In genomic region chr12:57325395-57325794, GRCh38 we compare ENCODE assay signal across 23 cellular contexts.
DNase-seq lines count a peak whose midpoint lies in the region; ATAC-seq, FAIRE-seq and TF ChIP-seq lines count a peak whose summit lies in the region.
"Had no signal": no experiment of that assay in that cellular context is flagged by ENCODE, and none has a peak within 500 bp of the region (broad histone marks: within the 10 kb centered on the region; RNA-seq: fewer than 3 reads in every experiment).

No MANE protein-coding gene starts in this region.

- no peak overlapping the region for H2AFZ ChIP-seq in K562 (ENCODE audit: low read depth, low read length)
- H2AFZ ChIP-seq: GM23248 had no signal

- POLR2A ChIA-PET in CD8-positive, alpha-beta T cell (lab: Charles Lee) = no interaction called here
- POLR2A ChIA-PET in K562 (lab: Yijun Ruan, JAX) = interaction anchor here (1.0 kb wide), 1 partner anchor 8 kb away, joined by 3 read pairs; no protein-coding TSS in a partner anchor

- H3K36me3 ChIP-seq in CD8-positive, alpha-beta T cell (ENCODE audit: insufficient read depth, low read length) = no peaks in the 10 kb centered on the region
- H3K36me3 ChIP-seq in K562 (ENCODE audit: control insufficient read depth, insufficient read depth, low read length) = no peaks in the 10 kb centered on the region
- H3K36me3 ChIP-seq in breast epithelium = no peaks in the 10 kb centered on the region

- no peaks in the 10 kb centered on the region for H3K4me1 ChIP-seq in CD8-positive, alpha-beta T cell (ENCODE audit: insufficient read depth, low read length)
- H3K4me1 ChIP-seq in K562 (replicated peaks in 1 of 2; ENCODE audit: control insufficient read depth in 2 of 2, insufficient read depth in 2 of 2, low read length in 2 of 2) (no peaks in the 10 kb centered on the region), breast epithelium (no peaks in the 10 kb centered on the region)

- DNase-seq in CD8-positive, alpha-beta T cell = no peak
- peak; percentile 4 for DNase-seq in MV-4-11 (lab: John Stamatoyannopoulos, UW)
- peak in 1 of 4 experiments; percentile 15 for DNase-seq in K562 (ENCODE audit: extremely low read depth in 1 of 4, low spot score in 3 of 4)
- no peak for DNase-seq in COR-L47 (lab: John Stamatoyannopoulos, UW)
- DNase-seq in breast epithelium (ENCODE audit: low spot score in 2 of 2) = no peak
- DNase-seq: 8988T; ACHN; AML-193; BE2C; C1 segment of cervical spinal cord; CD4-positive, alpha-beta memory T cell; DMS 273 treated with DMSO at 0.1 percent for 48 hours; DMS79; GF-D8; GM23248; H9; HFFc6 had no signal

- CTCF ChIA-PET in CD8-positive, alpha-beta T cell (lab: Charles Lee) = no interaction called here
- CTCF ChIA-PET in K562 (lab: Yijun Ruan, JAX; ENCODE audit: low intra/inter-chr PET ratio) = no interaction called here

- in situ Hi-C loops in K562 (cut with MboI) = no loop called here

- H3K9me1 ChIP-seq in K562 (ENCODE audit: control insufficient read depth, insufficient read depth, low read length) = no peaks in the 10 kb centered on the region

- TF ChIP-seq RAD21 in K562 (CRISPR knock-in tag; conservative IDR thresholded peaks at IDR 0.05 in 1 of 2, IDR thresholded peaks at IDR 0.05 in 1 of 2) = no peak

- no peak overlapping the region for H3K4me3 Mint-ChIP-seq in CD8-positive, alpha-beta T cell
- H3K4me3 Mint-ChIP-seq: CD4-positive, alpha-beta memory T cell; H9; HFFc6 had no signal

- H3K9me3 Mint-ChIP-seq in CD8-positive, alpha-beta T cell = no peaks in the 10 kb centered on the region
- H3K9me3 Mint-ChIP-seq: CD4-positive, alpha-beta memory T cell; H9; HFFc6 had no signal

- no peaks in the 10 kb centered on the region for H3K9me3 ChIP-seq in CD8-positive, alpha-beta T cell (ENCODE audit: low read length)
- H3K9me3 ChIP-seq in K562 (replicated peaks; ENCODE audit: control insufficient read depth, insufficient read depth, low read depth, low read length) (no peaks in the 10 kb centered on the region), breast epithelium (no peaks in the 10 kb centered on the region)
- H3K9me3 ChIP-seq: A549 had no signal

- FAIRE-seq in K562 (lab: Jason Lieb, UNC) = no peak
- FAIRE-seq: A549, D721Med, GM12891, GM18507 had no signal

- peaks cover 4% of the 10 kb centered on the region for H3K4me1 Mint-ChIP-seq in CD8-positive, alpha-beta T cell (ENCODE audit: low read depth)
- H3K4me1 Mint-ChIP-seq: H9 had no signal

- H3K27me3 Mint-ChIP-seq in CD8-positive, alpha-beta T cell (ENCODE audit: low read depth) = no peaks in the 10 kb centered on the region
- H3K27me3 Mint-ChIP-seq: CD4-positive, alpha-beta memory T cell had no signal

- TF ChIP-seq CTCF in CD8-positive, alpha-beta T cell (IDR thresholded peaks at IDR 0.05) = no peak
- TF ChIP-seq CTCF in K562 (IDR thresholded peaks at IDR 0.05 in 2 of 3, conservative IDR thresholded peaks at IDR 0.05 in 1 of 3; ENCODE audit: insufficient read depth in 2 of 3, low read depth in 1 of 3, low read length in 3 of 3) = no peak
- no peak for TF ChIP-seq CTCF in breast epithelium (IDR thresholded peaks at IDR 0.05)

- no peak for TF ChIP-seq EP300 in K562 (IDR thresholded peaks at IDR 0.05; ENCODE audit: low read length)

- no peaks in the 10 kb centered on the region for H3K79me2 ChIP-seq in K562 (ENCODE audit: control insufficient read depth, insufficient read depth, low read length)

- peak overlapping the region; percentile 32 for H3K27ac Mint-ChIP-seq in CD8-positive, alpha-beta T cell
- H3K27ac Mint-ChIP-seq: H9, HFFc6 had no signal

- no peak overlapping the region for H3K4me3 ChIP-seq in CD8-positive, alpha-beta T cell (ENCODE audit: low read depth, low read length)
- H3K4me3 ChIP-seq in K562 = no peak overlapping the region
- no peak overlapping the region for H3K4me3 ChIP-seq in breast epithelium
- H3K4me3 ChIP-seq: A549, GM23248 had no signal

- intact Hi-C loops in CD8-positive, alpha-beta T cell (cut with DNase I, micrococcal nuclease) = no loop called here
- intact Hi-C loops in K562 (cut with micrococcal nuclease) = no loop called here
- intact Hi-C loops in breast epithelium (cut with DNase I; ENCODE audit: low total_unique reads) = no loop called here

- no peak for ATAC-seq in CD8-positive, alpha-beta T cell
- peak; percentile 69 for ATAC-seq in K562
- no peak for ATAC-seq in GM21515 (IDR thresholded peaks at IDR 0.05; ENCODE audit: unreplicated experiment)
- ATAC-seq: A549, HCT116 had no signal

- TF ChIP-seq POLR2A in K562 (conservative IDR thresholded peaks at IDR 0.05) (no peak), breast epithelium (IDR thresholded peaks at IDR 0.05) (no peak)

- H3K27ac ChIP-seq in CD8-positive, alpha-beta T cell (ENCODE audit: low read depth, low read length) = no peak overlapping the region
- H3K27ac ChIP-seq in K562 (ENCODE audit: extremely low read depth, low read depth, low read length) (no peak overlapping the region), breast epithelium (no peak overlapping the region)
- H3K27ac ChIP-seq: A549, GM23248 had no signal

- H4K20me1 ChIP-seq in K562 (replicated peaks; ENCODE audit: control insufficient read depth, insufficient read depth, low read length) = no peaks in the 10 kb centered on the region

- no peak overlapping the region for H3K4me2 ChIP-seq in K562 (ENCODE audit: insufficient read depth, low read length)
- H3K4me2 ChIP-seq: A549 had no signal

- H3K27me3 ChIP-seq in CD8-positive, alpha-beta T cell (ENCODE audit: insufficient read depth, low read length) = no peaks in the 10 kb centered on the region
- no peaks in the 10 kb centered on the region for H3K27me3 ChIP-seq in K562 (ENCODE audit: control insufficient read depth in 2 of 2, insufficient read depth in 2 of 2, low read length in 2 of 2)
- no peaks in the 10 kb centered on the region for H3K27me3 ChIP-seq in breast epithelium
- H3K27me3 ChIP-seq: BE2C had no signal

- BruUV-seq in K562 (replicated peaks; lab: Mats Ljungman, UMichigan) = no TSS peak

- H3K9ac ChIP-seq in K562 (ENCODE audit: insufficient read depth in 1 of 2, low read depth in 2 of 2, low read length in 2 of 2) = no peak overlapping the region
- H3K9ac ChIP-seq: GM23248 had no signal

- peaks cover 34% of the 10 kb centered on the region for H3K36me3 Mint-ChIP-seq in CD8-positive, alpha-beta T cell

TF ChIP-seq in K562, 482 proteins besides CTCF, POLR2A, EP300 and RAD21:
- TF ChIP-seq CBFA2T3 (IDR thresholded peaks at IDR 0.05) (0 out of 2 replicates have a peak, but pooled peaks have one; percentile 3), GATAD2B (IDR thresholded peaks at IDR 0.05; ENCODE audit: borderline replicate concordance) (no peak), KDM1A (IDR thresholded peaks at IDR 0.05) (peak; percentile 26 to 56; a peak in 1 of 4 replicates), NFE2 (IDR thresholded peaks at IDR 0.05; ENCODE audit: low read depth) (peak; percentile 59)
